Comparison of ENCODE assay signal across 21 cellular contexts in genomic region chr17:13544755-13545154, GRCh38. TPM values are rescaled to one million over a fixed set of nuclear protein-coding genes. Genes with fewer than 3 reads are reported as not detected.
A peak's percentile ranks its signal among the peaks of the same experiment; 100 is the strongest.
DNase-seq lines count a peak whose midpoint lies in the region; ATAC-seq and TF ChIP-seq lines count a peak whose summit lies in the region.
"Had no signal": no experiment of that assay in that cellular context is flagged by ENCODE, and none has a peak within 500 bp of the region (broad histone marks: within the 10 kb centered on the region; RNA-seq: fewer than 3 reads in every experiment).

No MANE protein-coding gene starts in this region.

- no peaks in the 10 kb centered on the region for H3K27me3 ChIP-seq in stomach
- H3K27me3 ChIP-seq: neutrophil, upper lobe of left lung had no signal

- H3K9me3 Mint-ChIP-seq in chondrocyte (ENCODE audit: low read depth) (peaks cover 7% of the 10 kb centered on the region), type B pancreatic cell (no peaks in the 10 kb centered on the region)
- H3K9me3 Mint-ChIP-seq: central memory CD8-positive, alpha-beta T cell; memory B cell had no signal

- H3K4me3 Mint-ChIP-seq in chondrocyte (ENCODE audit: unreplicated experiment) (peak overlapping the region; percentile 41), type B pancreatic cell (no peak overlapping the region)
- H3K4me3 Mint-ChIP-seq: activated naive CD8-positive, alpha-beta T cell; CD14-positive monocyte; central memory CD8-positive, alpha-beta T cell; memory B cell had no signal

- H3K27ac ChIP-seq in mesodermal cell (ENCODE audit: low read depth, low read length, severe bottlenecking) (peak overlapping the region; percentile 77), stomach (no peak overlapping the region)
- H3K27ac ChIP-seq: 22Rv1, neutrophil had no signal

- intact Hi-C loops in stomach (cut with DNase I; ENCODE audit: low total_unique reads): no loop called here

- H3K27ac Mint-ChIP-seq in chondrocyte (ENCODE audit: unreplicated experiment) (peak overlapping the region; percentile 95), type B pancreatic cell (peak overlapping the region; percentile 22)
- H3K27ac Mint-ChIP-seq: activated naive CD8-positive, alpha-beta T cell; CD14-positive monocyte; memory B cell had no signal

- H3K36me3 Mint-ChIP-seq in chondrocyte (ENCODE audit: low read depth): peaks cover 8% of the 10 kb centered on the region
- peaks cover 5% of the 10 kb centered on the region for H3K36me3 Mint-ChIP-seq in type B pancreatic cell
- H3K36me3 Mint-ChIP-seq: activated naive CD8-positive, alpha-beta T cell; CD14-positive monocyte; memory B cell had no signal

- H3K9me3 ChIP-seq in mesodermal cell (ENCODE audit: control insufficient read depth, low read length) (no peaks in the 10 kb centered on the region), stomach (no peaks in the 10 kb centered on the region)
- H3K9me3 ChIP-seq: neutrophil, upper lobe of left lung had no signal

- TF ChIP-seq CTCF in chondrocyte (IDR thresholded peaks at IDR 0.05): no peak
- TF ChIP-seq CTCF in type B pancreatic cell (conservative IDR thresholded peaks at IDR 0.05): no peak
- TF ChIP-seq CTCF in stomach (IDR thresholded peaks at IDR 0.05): no peak

- H3K36me3 ChIP-seq in mesodermal cell (ENCODE audit: control insufficient read depth, insufficient read depth, low read length) (peaks cover 24% of the 10 kb centered on the region), stomach (no peaks in the 10 kb centered on the region)
- H3K36me3 ChIP-seq: HAP-1, neutrophil, upper lobe of left lung had no signal

- no peak for TF ChIP-seq POLR2A in stomach (IDR thresholded peaks at IDR 0.05)

- H3K4me1 Mint-ChIP-seq in chondrocyte (ENCODE audit: low read depth) (peaks cover 54% of the 10 kb centered on the region), type B pancreatic cell (ENCODE audit: unreplicated experiment) (peaks cover 30% of the 10 kb centered on the region)
- H3K4me1 Mint-ChIP-seq: CD14-positive monocyte; central memory CD8-positive, alpha-beta T cell; memory B cell had no signal

- TF ChIP-seq EP300 in stomach (IDR thresholded peaks at IDR 0.05): no peak

- H3K4me3 ChIP-seq in mesodermal cell (ENCODE audit: extremely low read depth, insufficient read depth, low read length, poor library complexity, severe bottlenecking) (no peak overlapping the region), stomach (no peak overlapping the region)
- H3K4me3 ChIP-seq: HAP-1, upper lobe of left lung had no signal

- 92 to 100% methylated on average over 3 to 8 of the region's 9 CpGs for WGBS in mesodermal cell (ENCODE audit: insufficient coverage in 2 of 2), 2 experiments
- 72 to 82% (median 78%) methylated on average over 9 of the region's 9 CpGs for WGBS in stomach, 5 donors

- H3K4me1 ChIP-seq in mesodermal cell (ENCODE audit: control insufficient read depth, insufficient read depth, low read length, poor library complexity, severe bottlenecking) (peaks cover 14% of the 10 kb centered on the region), stomach (no peaks in the 10 kb centered on the region)
- H3K4me1 ChIP-seq: HAP-1, upper lobe of left lung had no signal

- DNase-seq in NCI-H82 (lab: John Stamatoyannopoulos, UW) (peak; percentile 26), NCI-H82 treated with DMSO at 0.1 percent for 48 hours (lab: John Stamatoyannopoulos, UW; ENCODE audit: unreplicated experiment) (no peak), chondrocyte (ENCODE audit: low spot score) (no peak), type B pancreatic cell (ENCODE audit: extremely low spot score, unreplicated experiment) (no peak), activated gamma-delta T cell treated with Interleukin-2 at 50 U/mL for 16 hours (no peak), stomach (no peak)
- DNase-seq: activated CD4-positive, alpha-beta T cell treated with anti-CD3 and anti-CD28 coated beads for 4 hours; activated T-cell treated with anti-CD3 and anti-CD28 coated beads, Interleukin-2, amount 50 U/mL, for 1 hour; effector memory CD4-positive, alpha-beta T cell; NCI-H1694 treated with DMSO at 0.1 percent for 48 hours; SIG-M5 had no signal

- H3K27me3 Mint-ChIP-seq in chondrocyte (ENCODE audit: low read depth) (no peaks in the 10 kb centered on the region), type B pancreatic cell (no peaks in the 10 kb centered on the region)

- ATAC-seq in HG03280 (IDR thresholded peaks at IDR 0.05; ENCODE audit: unreplicated experiment): no peak

RNA-seq across cellular contexts. Expression of gene HS3ST3A1, which starts 57.0 kb away (rescaled TPM):
- total RNA-seq in chondrocyte: 8.8 to 11.5 TPM (median 10.6 TPM) in 3 replicates
- 19.6 TPM for polyA plus RNA-seq in mesodermal cell (2013, experiment 1 of 2)
- 13.8 TPM for polyA plus RNA-seq in mesodermal cell (2013, experiment 2 of 2)
- total RNA-seq in type B pancreatic cell (ENCODE audit: low replicate concordance): 1.9 and 7.6 TPM in 2 replicates
- total RNA-seq in stomach: 10 to 100 TPM in 1 of 5 donors, 1 to 10 TPM in 3, not detected in 1; 1.8 to 10.7 (median 5.8) TPM
- 1 to 10 TPM in 1 of 3 donors, under 1 TPM in 2; 0.56 to 1.1 (median 0.63) TPM for polyA plus RNA-seq in stomach
- polyA plus RNA-seq: CD14-positive monocyte had no signal
